Comparison of ENCODE assay signal across 8 cellular contexts in the genomic region with DNA sequence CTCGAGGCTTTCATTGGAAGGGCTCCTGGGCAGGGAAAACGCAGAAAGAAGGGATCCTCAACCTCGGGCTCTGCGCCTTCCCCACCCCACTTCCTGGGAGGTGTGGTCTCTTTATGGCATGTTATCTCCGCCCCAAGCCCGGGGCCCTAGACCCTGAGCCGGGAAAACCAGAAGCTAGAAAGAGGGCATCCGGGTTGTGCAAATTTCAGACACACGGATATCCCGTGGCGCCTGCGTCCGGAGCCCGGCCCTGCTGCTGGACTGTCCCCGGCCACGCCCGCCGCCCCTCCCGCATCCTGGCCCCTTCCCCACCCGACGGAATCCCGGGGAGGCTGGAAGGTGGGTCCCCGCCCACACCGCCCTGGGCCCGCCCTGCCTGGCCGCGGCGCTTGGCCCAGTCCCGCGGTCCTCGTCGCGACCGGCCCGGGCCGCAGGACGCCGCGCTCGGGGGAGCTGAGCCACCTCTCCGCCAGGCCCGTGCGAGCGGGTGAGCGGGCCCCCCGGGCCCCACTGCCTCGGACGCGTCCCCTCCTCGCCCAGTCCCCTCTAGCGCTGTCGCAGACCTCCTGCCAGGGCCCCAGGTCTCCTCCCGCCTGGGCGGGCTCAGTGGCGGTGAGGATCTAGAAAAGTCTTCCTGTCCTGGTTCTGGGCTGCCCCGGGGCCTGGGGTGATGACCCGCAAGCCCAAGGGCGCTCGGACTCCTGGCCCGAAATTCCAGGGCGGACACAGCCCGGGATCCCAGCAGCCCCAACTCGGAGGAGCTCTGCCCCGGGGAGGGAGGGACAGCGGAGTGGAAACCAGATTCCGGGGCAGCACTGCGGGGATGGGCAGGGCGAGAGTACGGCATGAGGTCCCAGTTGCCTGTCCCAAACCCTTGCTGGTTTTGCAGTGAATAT. TPM values are rescaled to one million over a fixed set of nuclear protein-coding genes. Genes with fewer than 3 reads are reported as not detected.
DNase-seq lines count a peak whose midpoint lies in the region; ATAC-seq and TF ChIP-seq lines count a peak whose summit lies in the region.

A gene with protein sequence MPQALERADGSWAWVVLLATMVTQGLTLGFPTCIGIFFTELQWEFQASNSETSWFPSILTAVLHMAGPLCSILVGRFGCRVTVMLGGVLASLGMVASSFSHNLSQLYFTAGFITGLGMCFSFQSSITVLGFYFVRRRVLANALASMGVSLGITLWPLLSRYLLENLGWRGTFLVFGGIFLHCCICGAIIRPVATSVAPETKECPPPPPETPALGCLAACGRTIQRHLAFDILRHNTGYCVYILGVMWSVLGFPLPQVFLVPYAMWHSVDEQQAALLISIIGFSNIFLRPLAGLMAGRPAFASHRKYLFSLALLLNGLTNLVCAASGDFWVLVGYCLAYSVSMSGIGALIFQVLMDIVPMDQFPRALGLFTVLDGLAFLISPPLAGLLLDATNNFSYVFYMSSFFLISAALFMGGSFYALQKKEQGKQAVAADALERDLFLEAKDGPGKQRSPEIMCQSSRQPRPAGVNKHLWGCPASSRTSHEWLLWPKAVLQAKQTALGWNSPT (plus strand): TSS at position 397 of the 896 bp plus-strand sequence. CDS start 5,683 bp downstream, outside the sequence.

- no peaks in the 10 kb centered on the region for H3K9me3 ChIP-seq in endodermal cell (ENCODE audit: control insufficient read depth, low read length)
- no peaks in the 10 kb centered on the region for H3K9me3 ChIP-seq in thyroid gland

- H3K27ac ChIP-seq in endodermal cell (ENCODE audit: low read depth, low read length) = no peak within 1 kb of the TSS
- peak within 1 kb of the TSS; percentile 69 to 88 (median 84) for H3K27ac ChIP-seq in thyroid gland

- H3K4me3 Mint-ChIP-seq in activated CD8-positive, alpha-beta T cell treated with anti-CD3 and anti-CD28 coated beads for 36 hours = peak within 1 kb of the TSS; percentile 66
- peak within 1 kb of the TSS; percentile 82 for H3K4me3 Mint-ChIP-seq in endodermal cell
- peak within 1 kb of the TSS; percentile 83 for H3K4me3 Mint-ChIP-seq in memory B cell

- H3K4me1 Mint-ChIP-seq in activated CD8-positive, alpha-beta T cell treated with anti-CD3 and anti-CD28 coated beads for 36 hours (ENCODE audit: low read depth) = peaks cover 24% of the 10 kb centered on the region
- H3K4me1 Mint-ChIP-seq in endodermal cell = peaks cover 50% of the 10 kb centered on the region
- peaks cover 18% of the 10 kb centered on the region for H3K4me1 Mint-ChIP-seq in memory B cell

- TF ChIP-seq POLR2A in thyroid gland (IDR thresholded peaks at IDR 0.05) = peak; percentile 50 to 84

- no peaks in the 10 kb centered on the region for H3K27me3 ChIP-seq in endodermal cell (ENCODE audit: control insufficient read depth, insufficient read depth, low read length, poor library complexity, severe bottlenecking)
- H3K27me3 ChIP-seq in thyroid gland = no peaks in the 10 kb centered on the region

- no peak for TF ChIP-seq CTCF in activated CD8-positive, alpha-beta T cell treated with anti-CD3 and anti-CD28 coated beads for 36 hours (IDR thresholded peaks at IDR 0.05)
- TF ChIP-seq CTCF in endodermal cell (conservative IDR thresholded peaks at IDR 0.05) = no peak
- TF ChIP-seq CTCF in thyroid gland (IDR thresholded peaks at IDR 0.05) = no peak

- DNase-seq in SIG-M5 treated with dmso at 0.1 percent for 504 hours (lab: John Stamatoyannopoulos, UW; ENCODE audit: unreplicated experiment) (peak; percentile 90), SIG-M5 (lab: John Stamatoyannopoulos, UW) (no peak), KBM-7 (peak; percentile 78), endodermal cell (peak; percentile 100), memory B cell (ENCODE audit: low spot score in 2 of 2) (peak in 1 of 2 donors; percentile 47), thyroid gland (peak; percentile 88 to 89), H4 (ENCODE audit: low spot score) (no peak)
- peak; percentile 48 for DNase-seq in activated CD8-positive, alpha-beta T cell treated with anti-CD3 and anti-CD28 coated beads for 36 hours

- H3K9ac ChIP-seq in endodermal cell (ENCODE audit: extremely low read depth, low read length, poor library complexity, severe bottlenecking) = peak within 1 kb of the TSS; percentile 90

- H3K36me3 Mint-ChIP-seq in activated CD8-positive, alpha-beta T cell treated with anti-CD3 and anti-CD28 coated beads for 36 hours (ENCODE audit: low read depth) = no peaks in the 10 kb centered on the region
- H3K36me3 Mint-ChIP-seq in endodermal cell (ENCODE audit: low read depth) (peaks cover 3% of the 10 kb centered on the region), memory B cell (no peaks in the 10 kb centered on the region)

- H3K4me3 ChIP-seq in endodermal cell (ENCODE audit: low read length) (peak within 1 kb of the TSS; percentile 89), thyroid gland (replicated peaks in 1 of 3) (peak within 1 kb of the TSS in 2 of 3 donors; percentile 52 to 56)

- peak; percentile 50 for ATAC-seq in activated CD8-positive, alpha-beta T cell treated with anti-CD3 and anti-CD28 coated beads for 36 hours
- ATAC-seq in memory B cell (ENCODE audit: low read depth) = peak; percentile 66

- H3K36me3 ChIP-seq in endodermal cell (ENCODE audit: control insufficient read depth, insufficient read depth, low read length) = no peaks in the 10 kb centered on the region
- no peaks in the 10 kb centered on the region for H3K36me3 ChIP-seq in thyroid gland

- H3K27ac Mint-ChIP-seq in activated CD8-positive, alpha-beta T cell treated with anti-CD3 and anti-CD28 coated beads for 36 hours = peak within 1 kb of the TSS; percentile 42
- H3K27ac Mint-ChIP-seq in endodermal cell (peak within 1 kb of the TSS; percentile 92), memory B cell (peak within 1 kb of the TSS; percentile 76)

- CTCF ChIA-PET in activated CD8-positive, alpha-beta T cell treated with anti-CD3 and anti-CD28 coated beads for 36 hours (lab: Charles Lee) = interaction anchor here (1.0 to 3.0 kb wide), 9 partner anchors 9 to 127 kb away, joined by 3 to 15 read pairs (median 4); no protein-coding TSS in a partner anchor

- intact Hi-C loops in activated CD8-positive, alpha-beta T cell treated with anti-CD3 and anti-CD28 coated beads for 36 hours (cut with micrococcal nuclease) = no loop called here
- intact Hi-C loops in thyroid gland (cut with DNase I) = no loop called here

- in situ Hi-C loops in KBM-7 (cut with MboI; ENCODE audit: low pct_unique_long_range_greater_than_20kb, low sequenced_read_pairs) = no loop called here

- POLR2A ChIA-PET in activated CD8-positive, alpha-beta T cell treated with anti-CD3 and anti-CD28 coated beads for 36 hours (lab: Charles Lee) = interaction anchor here (0.8 to 1.3 kb wide), 8 partner anchors 9 to 172 kb away, joined by 3 to 8 read pairs (median 4); a partner anchor contains a TSS

- H3K4me1 ChIP-seq in endodermal cell (ENCODE audit: control insufficient read depth, insufficient read depth, low read length) (peaks cover 6% of the 10 kb centered on the region), thyroid gland (peaks cover 47 to 74% of the 10 kb centered on the region in 2 donors)

- H3K27me3 Mint-ChIP-seq in activated CD8-positive, alpha-beta T cell treated with anti-CD3 and anti-CD28 coated beads for 36 hours = no peaks in the 10 kb centered on the region
- H3K27me3 Mint-ChIP-seq in endodermal cell (ENCODE audit: insufficient read depth) (no peaks in the 10 kb centered on the region), memory B cell (peaks cover 2% of the 10 kb centered on the region)

- no peaks in the 10 kb centered on the region for H3K9me3 Mint-ChIP-seq in activated CD8-positive, alpha-beta T cell treated with anti-CD3 and anti-CD28 coated beads for 36 hours
- H3K9me3 Mint-ChIP-seq in endodermal cell = no peaks in the 10 kb centered on the region
- H3K9me3 Mint-ChIP-seq in memory B cell = no peaks in the 10 kb centered on the region

- 3 to 4% methylated on average over 41 to 69 of the region's 69 CpGs for WGBS in endodermal cell (ENCODE audit: insufficient coverage in 1 of 2, insufficient read length in 1 of 2), 2 experiments
- WGBS in thyroid gland, 2 donors = 10 to 13% methylated on average over 6 to 9 of the region's 69 CpGs

RNA-seq across cellular contexts. Expression of the gene that starts here (rescaled TPM):
- 1 to 10 TPM; 2.0 to 2.8 TPM for total RNA-seq in activated CD8-positive, alpha-beta T cell treated with anti-CD3 and anti-CD28 coated beads for 36 hours
- 10 to 100 TPM; 28.8 to 54.0 TPM for total RNA-seq in endodermal cell
- 10.8 TPM for polyA plus RNA-seq in endodermal cell (2013, experiment 1 of 2)
- polyA plus RNA-seq in endodermal cell (2013, experiment 2 of 2) = 7.6 TPM
- 10 to 100 TPM; 24.1 to 40.3 (median 27.6) TPM for total RNA-seq in thyroid gland
- not detected in 2 replicates for total RNA-seq in H4 (2014; rRNA removed; shearing (Covaris generic))

Comparison
In these comparisons a context has a peak if more than half of its experiments do, and no peak if none do; other contexts are left out.
1. RNA of the gene that starts here (total RNA-seq): 28.8 to 54.0 TPM in endodermal cell and 24.1 to 40.3 TPM in thyroid gland; 2.0 to 2.8 TPM in activated CD8-positive, alpha-beta T cell treated with anti-CD3 and anti-CD28 coated beads for 36 hours and not detected in H4; every median in the first group is over 4 times any median in the second.
2. DNase-seq: peak in SIG-M5 treated with dmso at 0.1 percent for 504 hours (single experiment), KBM-7 (single experiment), activated CD8-positive, alpha-beta T cell treated with anti-CD3 and anti-CD28 coated beads for 36 hours (single experiment), endodermal cell (single experiment) and thyroid gland (2 of 2); none in SIG-M5 (single experiment) and H4 (single experiment).
3. H3K27ac Mint-ChIP-seq: peak in every context shown above with its lines; median percentile 92 in endodermal cell; 76 in memory B cell; 42 in activated CD8-positive, alpha-beta T cell treated with anti-CD3 and anti-CD28 coated beads for 36 hours.
4. Peak in every context shown above with its lines, with median percentiles within 50 percentile points of each other: H3K4me3 Mint-ChIP-seq.